ENCODE assay signal across 18 cellular contexts in genomic region chr18:55102958-55103456, GRCh38.
"Had no signal": no experiment of that assay in that cellular context is flagged by ENCODE, and none has a peak within 500 bp of the region (broad histone marks: within the 10 kb centered on the region; RNA-seq: fewer than 3 reads in every experiment).

No MANE protein-coding gene starts in this region.

- H3K36me3 ChIP-seq: breast epithelium had no signal

- ATAC-seq: activated CD8-positive, alpha-beta memory T cell treated with anti-CD3 and anti-CD28 coated beads, Interleukin-2, amount 10 ng/mL, durations not matched to agents 7 days and 5 days had no signal

- H3K4me2 ChIP-seq: PC-9 had no signal

- H2AFZ ChIP-seq: PC-9 had no signal

- H3K27ac ChIP-seq: breast epithelium, PC-9 had no signal

- H3K9me3 ChIP-seq: breast epithelium had no signal

- H3K4me3 ChIP-seq: breast epithelium, PC-9 had no signal

- H3K27me3 ChIP-seq: breast epithelium had no signal

- DNase-seq: activated CD4-positive, alpha-beta T cell treated with anti-CD3 and anti-CD28 coated beads, Interleukin-2, amount 10 ng/mL, durations not matched to agents 24 days and 14 days; activated CD4-positive, alpha-beta T cell treated with anti-CD3 and anti-CD28 coated beads, Interleukin-2, amount 50 U/mL, for 48 hours; activated CD4-positive, CD25-positive, alpha-beta regulatory T cell treated with anti-CD3 and anti-CD28 coated beads, Interleukin-2, amount 50 U/mL, for 72 hours; activated CD8-positive, alpha-beta memory T cell treated with anti-CD3 and anti-CD28 coated beads, Interleukin-2, amount 10 ng/mL, durations not matched to agents 7 days and 5 days; activated effector memory CD4-positive, alpha-beta T cell treated with Interleukin-2 at 50 U/mL for 16 hours; activated naive CD4-positive, alpha-beta T cell; activated T-cell treated with anti-CD3 and anti-CD28 coated beads, Interleukin-2, amount 50 U/mL, for 24 hours; aorta; caudate nucleus; MM.1S; NCI-H1105; NCI-H1436; NCI-H1694 treated with DMSO at 0.1 percent for 48 hours; NCI-H2029 treated with DMSO at 0.1 percent for 48 hours; NCI-H69; PC-9; SHP77 treated with DMSO at 0.1 percent for 48 hours had no signal

- H3K4me1 ChIP-seq: breast epithelium had no signal
